ENCODE assay signal across 14 cellular contexts in the genomic region with DNA sequence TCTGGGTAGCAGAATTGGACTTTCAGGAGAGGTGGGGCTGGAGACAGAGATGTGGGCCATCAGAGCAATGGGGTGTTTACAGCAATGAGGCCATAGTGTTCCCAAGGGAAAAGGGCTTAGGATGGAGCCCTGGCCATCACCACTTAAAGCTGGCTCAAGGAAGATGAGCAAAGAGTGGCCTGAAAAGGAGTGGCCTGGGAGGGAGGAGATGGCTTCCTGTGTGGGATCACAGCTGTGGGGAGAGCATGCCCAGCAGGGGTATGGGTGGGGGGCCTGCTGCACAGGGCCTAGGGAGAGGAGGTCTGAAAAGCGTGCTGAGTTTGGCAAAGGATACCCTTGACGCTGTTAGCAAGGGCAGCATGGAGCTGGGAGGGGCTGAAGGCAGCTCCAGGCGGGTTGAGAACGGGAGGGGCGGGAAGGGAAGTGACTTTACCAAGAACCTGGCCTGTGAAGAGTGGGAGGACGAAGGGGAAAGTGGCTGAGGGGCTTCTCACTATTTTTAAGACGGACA. TPM values are rescaled to one million over a fixed set of nuclear protein-coding genes. Genes with fewer than 3 reads are reported as not detected.
DNase-seq lines count a peak whose midpoint lies in the region; ATAC-seq and TF ChIP-seq lines count a peak whose summit lies in the region.
"Had no signal": no experiment of that assay in that cellular context is flagged by ENCODE, and none has a peak within 500 bp of the region (broad histone marks: within the 10 kb centered on the region; RNA-seq: fewer than 3 reads in every experiment).

No MANE protein-coding gene starts in this region.

- peaks cover 0 to 52% (median 0%) of the 10 kb centered on the region in 9 donors for H3K36me3 ChIP-seq in heart right ventricle
- H3K36me3 ChIP-seq in ovary, result no peaks in the 10 kb centered on the region
- H3K36me3 ChIP-seq in mammary epithelial cell (ENCODE audit: insufficient read depth, low read length), result no peaks in the 10 kb centered on the region

- no peak overlapping the region for H3K4me2 ChIP-seq in mammary epithelial cell (ENCODE audit: insufficient read depth, low read depth, low read length)

- TF ChIP-seq EP300 in ovary (IDR thresholded peaks at IDR 0.05), result no peak

- H3K36me3 Mint-ChIP-seq in activated naive CD8-positive, alpha-beta T cell treated with anti-CD3 and anti-CD28 coated beads, Interleukin-2, amount 50 U/mL, for 24 hours (ENCODE audit: low read depth), result no peaks in the 10 kb centered on the region
- H3K36me3 Mint-ChIP-seq in activated naive CD8-positive, alpha-beta T cell treated with anti-CD3 and anti-CD28 coated beads for 36 hours, result no peaks in the 10 kb centered on the region
- H3K36me3 Mint-ChIP-seq in activated CD4-positive, alpha-beta T cell treated with anti-CD3 and anti-CD28 coated beads for 36 hours (ENCODE audit: low read depth), result no peaks in the 10 kb centered on the region
- H3K36me3 Mint-ChIP-seq: T-cell had no signal

- H2AFZ ChIP-seq in mammary epithelial cell (ENCODE audit: low read depth, low read length), result no peak overlapping the region

- H3K4me3 Mint-ChIP-seq in activated naive CD8-positive, alpha-beta T cell treated with anti-CD3 and anti-CD28 coated beads, Interleukin-2, amount 50 U/mL, for 24 hours, result no peak overlapping the region
- no peak overlapping the region for H3K4me3 Mint-ChIP-seq in activated naive CD8-positive, alpha-beta T cell treated with anti-CD3 and anti-CD28 coated beads for 36 hours
- H3K4me3 Mint-ChIP-seq in activated CD4-positive, alpha-beta T cell treated with anti-CD3 and anti-CD28 coated beads for 36 hours, result no peak overlapping the region
- H3K4me3 Mint-ChIP-seq: T-cell had no signal

- intact Hi-C loops in heart right ventricle (cut with DNase I) (no loop called here), ovary (cut with DNase I) (no loop called here), mammary epithelial cell (cut with micrococcal nuclease) (no loop called here)
- intact Hi-C loops in activated CD4-positive, alpha-beta T cell treated with anti-CD3 and anti-CD28 coated beads for 36 hours (cut with DNase I, micrococcal nuclease), result no loop called here

- WGBS in heart right ventricle, 2 donors, result 44 to 52% methylated on average over 7 of the region's 7 CpGs
- whole genome bisulfite sequencing in ovary, 3 donors, result 46 to 55% (median 48%) methylated on average over 7 of the region's 7 CpGs
- WGBS in mammary epithelial cell (ENCODE audit: low coverage, missing lambda C conversion rate), result 100% methylated on average over 2 of the region's 7 CpGs

- H3K27me3 ChIP-seq in heart right ventricle, result no peaks in the 10 kb centered on the region
- H3K27me3 ChIP-seq in ovary, result no peaks in the 10 kb centered on the region
- peaks cover 2% of the 10 kb centered on the region for H3K27me3 ChIP-seq in mammary epithelial cell (ENCODE audit: insufficient read depth, low read length)

- no peak overlapping the region for H3K4me3 ChIP-seq in heart right ventricle
- no peak overlapping the region for H3K4me3 ChIP-seq in ovary
- no peak overlapping the region for H3K4me3 ChIP-seq in mammary epithelial cell (replicated peaks in 1 of 3; ENCODE audit: insufficient read depth in 1 of 3, low read depth in 2 of 3, low read length in 3 of 3)

- DNase-seq in activated naive CD8-positive, alpha-beta T cell treated with anti-CD3 and anti-CD28 coated beads, Interleukin-2, amount 50 U/mL, for 24 hours, result no peak
- DNase-seq in activated naive CD8-positive, alpha-beta T cell treated with anti-CD3 and anti-CD28 coated beads for 36 hours, result no peak
- DNase-seq in heart right ventricle (no peak), ovary (peak in 4 of 5 donors; percentile 8 to 34 (median 30)), KG1 (lab: John Stamatoyannopoulos, UW) (no peak), mammary epithelial cell (no peak), HUDEP-2 (lab: John Stamatoyannopoulos, UW; ENCODE audit: unreplicated experiment in 76 of 76) (no peak)
- no peak for DNase-seq in activated CD4-positive, alpha-beta T cell treated with anti-CD3 and anti-CD28 coated beads for 36 hours
- DNase-seq: activated CD4-positive, alpha-beta T cell treated with anti-CD3 and anti-CD28 coated beads, Interleukin-2, amount 50 U/mL, for 1 hour; activated naive CD4-positive, alpha-beta T cell treated with anti-CD3 and anti-CD28 coated beads, Interleukin-2, amount 50 U/mL, for 16 hours; cerebellar nuclear complex had no signal

- in situ Hi-C loops in mammary epithelial cell (cut with MboI; ENCODE audit: low sequenced_read_pairs in 2 of 2), result no loop called here

- CTCF ChIA-PET in mammary epithelial cell (lab: Charles Lee; ENCODE audit: low non-redundant PET), result no interaction called here
- CTCF ChIA-PET in activated CD4-positive, alpha-beta T cell treated with anti-CD3 and anti-CD28 coated beads for 36 hours (lab: Charles Lee), result no interaction called here

- BruUV-seq in mammary epithelial cell (replicated peaks; lab: Mats Ljungman, UMichigan), result no TSS peak

- H3K27ac Mint-ChIP-seq in activated naive CD8-positive, alpha-beta T cell treated with anti-CD3 and anti-CD28 coated beads, Interleukin-2, amount 50 U/mL, for 24 hours, result peak overlapping the region; percentile 35
- H3K27ac Mint-ChIP-seq in activated naive CD8-positive, alpha-beta T cell treated with anti-CD3 and anti-CD28 coated beads for 36 hours, result no peak overlapping the region
- H3K27ac Mint-ChIP-seq in activated CD4-positive, alpha-beta T cell treated with anti-CD3 and anti-CD28 coated beads for 36 hours, result no peak overlapping the region
- H3K27ac Mint-ChIP-seq: T-cell had no signal

- peaks cover 5% of the 10 kb centered on the region for H3K27me3 Mint-ChIP-seq in activated naive CD8-positive, alpha-beta T cell treated with anti-CD3 and anti-CD28 coated beads, Interleukin-2, amount 50 U/mL, for 24 hours
- peaks cover 13% of the 10 kb centered on the region for H3K27me3 Mint-ChIP-seq in activated naive CD8-positive, alpha-beta T cell treated with anti-CD3 and anti-CD28 coated beads for 36 hours
- peaks cover 5% of the 10 kb centered on the region for H3K27me3 Mint-ChIP-seq in activated CD4-positive, alpha-beta T cell treated with anti-CD3 and anti-CD28 coated beads for 36 hours

- H3K27ac ChIP-seq in heart right ventricle, result peak overlapping the region in 8 of 10 donors; percentile 47 to 85 (median 68)
- no peak overlapping the region for H3K27ac ChIP-seq in ovary
- no peak overlapping the region for H3K27ac ChIP-seq in mammary epithelial cell (ENCODE audit: insufficient read depth, low read depth, low read length)

- dilution Hi-C loops in mammary epithelial cell (cut with HindIII; ENCODE audit: low sequenced_read_pairs), result no loop called here

- no peaks in the 10 kb centered on the region for H3K9me3 Mint-ChIP-seq in activated naive CD8-positive, alpha-beta T cell treated with anti-CD3 and anti-CD28 coated beads, Interleukin-2, amount 50 U/mL, for 24 hours
- H3K9me3 Mint-ChIP-seq in activated naive CD8-positive, alpha-beta T cell treated with anti-CD3 and anti-CD28 coated beads for 36 hours, result no peaks in the 10 kb centered on the region
- H3K9me3 Mint-ChIP-seq in activated CD4-positive, alpha-beta T cell treated with anti-CD3 and anti-CD28 coated beads for 36 hours (ENCODE audit: low read depth), result no peaks in the 10 kb centered on the region
- H3K9me3 Mint-ChIP-seq: T-cell had no signal

- H3K79me2 ChIP-seq in mammary epithelial cell (ENCODE audit: insufficient read depth, low read length), result no peaks in the 10 kb centered on the region

- no peak for TF ChIP-seq CTCF in heart right ventricle (IDR thresholded peaks at IDR 0.05)
- no peak for TF ChIP-seq CTCF in ovary (IDR thresholded peaks at IDR 0.05)
- TF ChIP-seq CTCF in mammary epithelial cell (conservative IDR thresholded peaks at IDR 0.05 in 1 of 2, IDR thresholded peaks at IDR 0.05 in 1 of 2; ENCODE audit: extremely low read depth in 1 of 2, insufficient read depth in 1 of 2, low read depth in 1 of 2, low read length in 2 of 2), result no peak

- H3K9me3 ChIP-seq in heart right ventricle (no peaks in the 10 kb centered on the region), ovary (no peaks in the 10 kb centered on the region), mammary epithelial cell (replicated peaks; ENCODE audit: insufficient read depth, low read length) (no peaks in the 10 kb centered on the region)

- POLR2A ChIA-PET in activated CD4-positive, alpha-beta T cell treated with anti-CD3 and anti-CD28 coated beads for 36 hours (lab: Charles Lee), result no interaction called here

- ATAC-seq in activated naive CD8-positive, alpha-beta T cell treated with anti-CD3 and anti-CD28 coated beads, Interleukin-2, amount 50 U/mL, for 24 hours, result no peak
- ATAC-seq in heart right ventricle, result peak in 2 of 8 donors; percentile 2 to 6
- ATAC-seq in activated CD4-positive, alpha-beta T cell treated with anti-CD3 and anti-CD28 coated beads for 36 hours, result no peak
- ATAC-seq: esophagus mucosa, T-cell had no signal

- H3K9ac ChIP-seq in mammary epithelial cell (ENCODE audit: insufficient read depth, low read length), result no peak overlapping the region

- H3K4me1 Mint-ChIP-seq in activated naive CD8-positive, alpha-beta T cell treated with anti-CD3 and anti-CD28 coated beads, Interleukin-2, amount 50 U/mL, for 24 hours, result no peaks in the 10 kb centered on the region
- H3K4me1 Mint-ChIP-seq in activated naive CD8-positive, alpha-beta T cell treated with anti-CD3 and anti-CD28 coated beads for 36 hours, result no peaks in the 10 kb centered on the region
- no peaks in the 10 kb centered on the region for H3K4me1 Mint-ChIP-seq in activated CD4-positive, alpha-beta T cell treated with anti-CD3 and anti-CD28 coated beads for 36 hours

- no peaks in the 10 kb centered on the region for H4K20me1 ChIP-seq in mammary epithelial cell (ENCODE audit: insufficient read depth, low read length)

- H3K4me1 ChIP-seq in heart right ventricle (peaks cover 3 to 76% (median 48%) of the 10 kb centered on the region in 9 donors), ovary (ENCODE audit: insufficient read depth) (peaks cover 21% of the 10 kb centered on the region), mammary epithelial cell (ENCODE audit: insufficient read depth, low read length) (no peaks in the 10 kb centered on the region)

- TF ChIP-seq POLR2A in ovary (IDR thresholded peaks at IDR 0.05), result no peak

RNA-seq across cellular contexts. Expression of gene LRRC32, which starts 13.9 kb away (rescaled TPM):
- total RNA-seq in activated naive CD8-positive, alpha-beta T cell treated with anti-CD3 and anti-CD28 coated beads for 36 hours, result 10 to 100 TPM; 11.5 to 12.1 TPM
- total RNA-seq in heart right ventricle (10 to 100 TPM; 16.7 to 61.3 (median 31.5) TPM), ovary (10 to 100 TPM in 5 of 7 donors, 1 to 10 TPM in 2; 3.2 to 47.1 (median 29.5) TPM), mammary epithelial cell (under 1 TPM in 1 of 2 donors, not detected in 1; under 0.01 TPM)
- polyA plus RNA-seq in heart right ventricle (100 to 1,000 TPM in 1 of 2 donors, 10 to 100 TPM in 1; 62.4 to 215 TPM), ovary (10 to 100 TPM; 19.4 to 39.9 TPM), mammary epithelial cell (not detected)
- polyA minus RNA-seq in mammary epithelial cell, result not detected
- 1 to 10 TPM; 4.7 to 5.7 TPM for total RNA-seq in activated CD4-positive, alpha-beta T cell treated with anti-CD3 and anti-CD28 coated beads for 36 hours
- total RNA-seq: MCF 10A had no signal

Comparison
In these comparisons a context has a peak if more than half of its experiments do, and no peak if none do; other contexts are left out.
1. DNase-seq: peak in ovary (4 of 5); none in activated naive CD8-positive, alpha-beta T cell treated with anti-CD3 and anti-CD28 coated beads, Interleukin-2, amount 50 U/mL, for 24 hours (single experiment), activated naive CD8-positive, alpha-beta T cell treated with anti-CD3 and anti-CD28 coated beads for 36 hours (single experiment), heart right ventricle (0 of 2), KG1 (single experiment), mammary epithelial cell (single experiment), HUDEP-2 (0 of 76) and activated CD4-positive, alpha-beta T cell treated with anti-CD3 and anti-CD28 coated beads for 36 hours (single experiment).
2. H3K27ac ChIP-seq: peak in heart right ventricle (8 of 10); none in ovary (0 of 2) and mammary epithelial cell (single experiment).
3. RNA of gene LRRC32, which starts 13.9 kb away (total RNA-seq): 16.7 to 61.3 TPM in heart right ventricle, 3.2 to 47.1 TPM in ovary, 11.5 to 12.1 TPM in activated naive CD8-positive, alpha-beta T cell treated with anti-CD3 and anti-CD28 coated beads for 36 hours and 4.7 to 5.7 TPM in activated CD4-positive, alpha-beta T cell treated with anti-CD3 and anti-CD28 coated beads for 36 hours; under 0.01 TPM in mammary epithelial cell; every median in the first group is over 4 times any median in the second.